In genomic region chr3:135865554-135865953, GRCh38 we compare ENCODE assay signal across 18 cellular contexts.
A peak's percentile ranks its signal among the peaks of the same experiment; 100 is the strongest.
DNase-seq lines count a peak whose midpoint lies in the region; ATAC-seq and TF ChIP-seq lines count a peak whose summit lies in the region.
"Had no signal": no experiment of that assay in that cellular context is flagged by ENCODE, and none has a peak within 500 bp of the region (broad histone marks: within the 10 kb centered on the region; RNA-seq: fewer than 3 reads in every experiment).

No MANE protein-coding gene starts in this region.

- no peak overlapping the region for H3K27ac ChIP-seq in left lung
- H3K27ac ChIP-seq: SJCRH30 had no signal

- peaks cover 0 to 3% of the 10 kb centered on the region in 2 donors for H3K9me3 ChIP-seq in left lung
- H3K9me3 ChIP-seq: BE2C, MG63 had no signal

- ATAC-seq in left lung (peak; percentile 75), GM19035 (IDR thresholded peaks at IDR 0.05; ENCODE audit: unreplicated experiment) (no peak)
- ATAC-seq: HCT116, Panc1 had no signal

- H3K36me3 ChIP-seq in left lung = no peaks in the 10 kb centered on the region
- H3K36me3 ChIP-seq: BE2C, MG63, SJCRH30 had no signal

- H3K4me3 ChIP-seq in AG10803 (ENCODE audit: low read length) = no peak overlapping the region
- H3K4me3 ChIP-seq in fibroblast of the aortic adventitia (ENCODE audit: low read depth, low read length) = no peak overlapping the region
- H3K4me3 ChIP-seq in left lung = no peak overlapping the region
- H3K4me3 ChIP-seq: MG63, SJCRH30 had no signal

- peaks cover 0 to 5% of the 10 kb centered on the region in 2 donors for H3K4me1 ChIP-seq in left lung
- H3K4me1 ChIP-seq: BE2C had no signal

- H3K27me3 ChIP-seq in left lung = peaks cover 0 to 3% of the 10 kb centered on the region in 2 donors
- H3K27me3 ChIP-seq: BE2C, MG63, SJCRH30 had no signal

- peak; percentile 17 for DNase-seq in AG10803 (ENCODE audit: low read depth)
- peak; percentile 47 for DNase-seq in LHCN-M2 (ENCODE audit: low read depth)
- DNase-seq in fibroblast of the aortic adventitia (ENCODE audit: low read depth) = peak; percentile 79
- no peak for DNase-seq in left lung
- no peak for DNase-seq in T-helper 2 cell
- DNase-seq in activated CD4-positive, alpha-beta T cell treated with anti-CD3 and anti-CD28 coated beads for 48 hours = no peak
- DNase-seq: BE2C; Kasumi-1; MG63; NCI-H1417; NCI-H187; NCI-H2107; NCI-H748 treated with DMSO at 0.1 percent for 48 hours; NK-92 treated with Interleukin-12 subunit alpha and Interleukin-12 subunit beta, amount 100 ng/mL, for 24 hours; SJCRH30 had no signal

- intact Hi-C loops in left lung (cut with DNase I) = no loop called here

- TF ChIP-seq CTCF in AG10803 (conservative IDR thresholded peaks at IDR 0.05; ENCODE audit: low read length) (no peak), fibroblast of the aortic adventitia (IDR thresholded peaks at IDR 0.05; ENCODE audit: insufficient read depth, low read length) (no peak), left lung (IDR thresholded peaks at IDR 0.05) (no peak)

Comparison
In these comparisons a context has a peak if more than half of its experiments do, and no peak if none do; other contexts are left out.
1. DNase-seq: peak in AG10803 (single experiment), LHCN-M2 (single experiment) and fibroblast of the aortic adventitia (single experiment); none in left lung (0 of 2), T-helper 2 cell (0 of 5) and activated CD4-positive, alpha-beta T cell treated with anti-CD3 and anti-CD28 coated beads for 48 hours (single experiment).